Comparison of ENCODE assay signal across 1 cellular context in the genomic region with DNA sequence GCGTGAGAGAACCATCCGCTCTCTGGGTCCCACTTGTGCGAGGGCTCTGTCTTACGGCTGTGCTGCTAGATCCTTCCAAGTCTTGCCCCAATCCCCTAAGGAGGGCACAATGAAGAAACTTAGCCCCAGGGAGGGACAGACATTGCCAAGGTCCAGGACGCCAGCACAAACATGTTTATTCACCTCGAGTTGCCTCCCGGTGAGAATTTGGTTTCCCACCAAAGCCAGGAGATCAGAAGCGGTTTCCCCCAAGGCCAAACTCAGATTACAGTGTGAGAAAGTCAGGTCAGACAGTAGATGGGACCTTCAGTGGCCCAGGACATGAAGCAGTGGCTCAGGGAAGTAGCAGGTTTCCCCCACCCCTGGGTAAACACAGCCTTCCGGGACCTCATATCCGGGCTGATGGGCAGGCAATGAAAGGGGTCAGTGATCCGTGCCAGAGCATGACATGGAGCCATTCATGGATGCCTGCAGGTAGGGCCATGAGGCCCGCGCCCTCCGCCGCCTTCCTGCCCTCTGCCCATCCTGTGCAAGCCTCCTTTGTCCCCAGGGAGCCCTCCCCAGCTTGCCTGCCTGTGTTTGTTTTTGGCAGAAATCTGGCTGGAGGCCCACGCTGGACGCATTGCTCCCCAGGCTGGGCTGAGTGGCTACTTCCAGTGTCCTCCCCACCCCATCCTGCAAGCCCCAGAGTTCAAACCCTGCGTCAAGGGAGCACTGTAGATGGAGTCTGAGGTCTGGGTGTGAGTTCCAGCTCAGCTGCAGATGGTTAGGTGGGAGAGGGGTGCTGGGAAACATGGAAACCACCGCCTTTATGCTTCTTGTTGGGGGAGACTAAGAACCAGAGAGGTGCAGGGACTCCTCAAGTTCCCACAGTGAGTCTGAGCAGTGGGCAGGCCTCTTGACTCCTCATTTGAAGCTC.
TF ChIP-seq lines count a peak whose summit lies in the region.

No MANE protein-coding gene starts in this region.

TF ChIP-seq in HepG2, 621 proteins besides CTCF, POLR2A, EP300 and RAD21 (continued from another document and continues in another):
- TF ChIP-seq, protein P1, sequence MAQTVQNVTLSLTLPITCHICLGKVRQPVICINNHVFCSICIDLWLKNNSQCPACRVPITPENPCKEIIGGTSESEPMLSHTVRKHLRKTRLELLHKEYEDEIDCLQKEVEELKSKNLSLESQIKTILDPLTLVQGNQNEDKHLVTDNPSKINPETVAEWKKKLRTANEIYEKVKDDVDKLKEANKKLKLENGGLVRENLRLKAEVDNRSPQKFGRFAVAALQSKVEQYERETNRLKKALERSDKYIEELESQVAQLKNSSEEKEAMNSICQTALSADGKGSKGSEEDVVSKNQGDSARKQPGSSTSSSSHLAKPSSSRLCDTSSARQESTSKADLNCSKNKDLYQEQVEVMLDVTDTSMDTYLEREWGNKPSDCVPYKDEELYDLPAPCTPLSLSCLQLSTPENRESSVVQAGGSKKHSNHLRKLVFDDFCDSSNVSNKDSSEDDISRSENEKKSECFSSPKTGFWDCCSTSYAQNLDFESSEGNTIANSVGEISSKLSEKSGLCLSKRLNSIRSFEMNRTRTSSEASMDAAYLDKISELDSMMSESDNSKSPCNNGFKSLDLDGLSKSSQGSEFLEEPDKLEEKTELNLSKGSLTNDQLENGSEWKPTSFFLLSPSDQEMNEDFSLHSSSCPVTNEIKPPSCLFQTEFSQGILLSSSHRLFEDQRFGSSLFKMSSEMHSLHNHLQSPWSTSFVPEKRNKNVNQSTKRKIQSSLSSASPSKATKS (CRISPR knock-in tag; IDR thresholded peaks at IDR 0.05), result peak; percentile 95; the same call in 1 of the 2 replicates
- TF ChIP-seq ARNT2 (CRISPR knock-in tag; IDR thresholded peaks at IDR 0.05; ENCODE audit: low read depth) (peak; percentile 73; the same call in 1 of the 2 replicates), HDAC1 (CRISPR knock-in tag; IDR thresholded peaks at IDR 0.05) (peak; percentile 98), REPIN1 (CRISPR knock-in tag; IDR thresholded peaks at IDR 0.05; ENCODE audit: borderline replicate concordance, low read depth) (peak; percentile 75; the same call in 1 of the 2 replicates), PAWR (CRISPR knock-in tag; IDR thresholded peaks at IDR 0.05; ENCODE audit: borderline replicate concordance) (peak; percentile 99; the same call in 1 of the 2 replicates), CBX2 (IDR thresholded peaks at IDR 0.05; ENCODE audit: low read depth, low read length) (no peak), CBX2 (CRISPR knock-in tag; IDR thresholded peaks at IDR 0.05; ENCODE audit: low read depth) (no peak), ZFAT (CRISPR knock-in tag; conservative IDR thresholded peaks at IDR 0.05) (no peak), RFXANK (CRISPR knock-in tag; IDR thresholded peaks at IDR 0.05) (peak; percentile 79; the same call in 1 of the 2 replicates), ZNF75D (CRISPR knock-in tag; IDR thresholded peaks at IDR 0.05; ENCODE audit: borderline replicate concordance) (no peak), CEBPG (CRISPR knock-in tag; IDR thresholded peaks at IDR 0.05) (peak; percentile 71; the same call in 1 of the 2 replicates), ZNF329 (CRISPR knock-in tag; IDR thresholded peaks at IDR 0.05; ENCODE audit: low read depth) (0 out of 2 replicates have a peak, but pooled peaks have one; percentile 42), MTF2 (CRISPR knock-in tag; IDR thresholded peaks at IDR 0.05; ENCODE audit: borderline replicate concordance) (0 out of 2 replicates have a peak, but pooled peaks have one; percentile 82), ZNF839 (CRISPR knock-in tag; IDR thresholded peaks at IDR 0.05; ENCODE audit: borderline replicate concordance) (peak; percentile 76; the same call in 1 of the 2 replicates), ELF3 (CRISPR knock-in tag; IDR thresholded peaks at IDR 0.05) (peak; percentile 100), KDM4B (CRISPR knock-in tag; IDR thresholded peaks at IDR 0.05) (peak; percentile 96)
- TF ChIP-seq, protein P2, sequence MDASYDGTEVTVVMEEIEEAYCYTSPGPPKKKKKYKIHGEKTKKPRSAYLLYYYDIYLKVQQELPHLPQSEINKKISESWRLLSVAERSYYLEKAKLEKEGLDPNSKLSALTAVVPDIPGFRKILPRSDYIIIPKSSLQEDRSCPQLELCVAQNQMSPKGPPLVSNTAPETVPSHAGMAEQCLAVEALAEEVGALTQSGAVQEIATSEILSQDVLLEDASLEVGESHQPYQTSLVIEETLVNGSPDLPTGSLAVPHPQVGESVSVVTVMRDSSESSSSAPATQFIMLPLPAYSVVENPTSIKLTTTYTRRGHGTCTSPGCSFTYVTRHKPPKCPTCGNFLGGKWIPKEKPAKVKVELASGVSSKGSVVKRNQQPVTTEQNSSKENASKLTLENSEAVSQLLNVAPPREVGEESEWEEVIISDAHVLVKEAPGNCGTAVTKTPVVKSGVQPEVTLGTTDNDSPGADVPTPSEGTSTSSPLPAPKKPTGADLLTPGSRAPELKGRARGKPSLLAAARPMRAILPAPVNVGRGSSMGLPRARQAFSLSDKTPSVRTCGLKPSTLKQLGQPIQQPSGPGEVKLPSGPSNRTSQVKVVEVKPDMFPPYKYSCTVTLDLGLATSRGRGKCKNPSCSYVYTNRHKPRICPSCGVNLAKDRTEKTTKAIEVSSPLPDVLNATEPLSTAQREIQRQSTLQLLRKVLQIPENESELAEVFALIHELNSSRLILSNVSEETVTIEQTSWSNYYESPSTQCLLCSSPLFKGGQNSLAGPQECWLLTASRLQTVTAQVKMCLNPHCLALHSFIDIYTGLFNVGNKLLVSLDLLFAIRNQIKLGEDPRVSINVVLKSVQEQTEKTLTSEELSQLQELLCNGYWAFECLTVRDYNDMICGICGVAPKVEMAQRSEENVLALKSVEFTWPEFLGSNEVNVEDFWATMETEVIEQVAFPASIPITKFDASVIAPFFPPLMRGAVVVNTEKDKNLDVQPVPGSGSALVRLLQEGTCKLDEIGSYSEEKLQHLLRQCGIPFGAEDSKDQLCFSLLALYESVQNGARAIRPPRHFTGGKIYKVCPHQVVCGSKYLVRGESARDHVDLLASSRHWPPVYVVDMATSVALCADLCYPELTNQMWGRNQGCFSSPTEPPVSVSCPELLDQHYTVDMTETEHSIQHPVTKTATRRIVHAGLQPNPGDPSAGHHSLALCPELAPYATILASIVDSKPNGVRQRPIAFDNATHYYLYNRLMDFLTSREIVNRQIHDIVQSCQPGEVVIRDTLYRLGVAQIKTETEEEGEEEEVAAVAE (CRISPR knock-in tag; IDR thresholded peaks at IDR 0.05; ENCODE audit: borderline replicate concordance), result peak; percentile 93; the same call in 1 of the 2 replicates
- TF ChIP-seq, protein P3, sequence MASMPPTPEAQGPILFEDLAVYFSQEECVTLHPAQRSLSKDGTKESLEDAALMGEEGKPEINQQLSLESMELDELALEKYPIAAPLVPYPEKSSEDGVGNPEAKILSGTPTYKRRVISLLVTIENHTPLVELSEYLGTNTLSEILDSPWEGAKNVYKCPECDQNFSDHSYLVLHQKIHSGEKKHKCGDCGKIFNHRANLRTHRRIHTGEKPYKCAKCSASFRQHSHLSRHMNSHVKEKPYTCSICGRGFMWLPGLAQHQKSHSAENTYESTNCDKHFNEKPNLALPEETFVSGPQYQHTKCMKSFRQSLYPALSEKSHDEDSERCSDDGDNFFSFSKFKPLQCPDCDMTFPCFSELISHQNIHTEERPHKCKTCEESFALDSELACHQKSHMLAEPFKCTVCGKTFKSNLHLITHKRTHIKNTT (CRISPR knock-in tag; IDR thresholded peaks at IDR 0.05), result no peak
- TF ChIP-seq, protein P4, sequence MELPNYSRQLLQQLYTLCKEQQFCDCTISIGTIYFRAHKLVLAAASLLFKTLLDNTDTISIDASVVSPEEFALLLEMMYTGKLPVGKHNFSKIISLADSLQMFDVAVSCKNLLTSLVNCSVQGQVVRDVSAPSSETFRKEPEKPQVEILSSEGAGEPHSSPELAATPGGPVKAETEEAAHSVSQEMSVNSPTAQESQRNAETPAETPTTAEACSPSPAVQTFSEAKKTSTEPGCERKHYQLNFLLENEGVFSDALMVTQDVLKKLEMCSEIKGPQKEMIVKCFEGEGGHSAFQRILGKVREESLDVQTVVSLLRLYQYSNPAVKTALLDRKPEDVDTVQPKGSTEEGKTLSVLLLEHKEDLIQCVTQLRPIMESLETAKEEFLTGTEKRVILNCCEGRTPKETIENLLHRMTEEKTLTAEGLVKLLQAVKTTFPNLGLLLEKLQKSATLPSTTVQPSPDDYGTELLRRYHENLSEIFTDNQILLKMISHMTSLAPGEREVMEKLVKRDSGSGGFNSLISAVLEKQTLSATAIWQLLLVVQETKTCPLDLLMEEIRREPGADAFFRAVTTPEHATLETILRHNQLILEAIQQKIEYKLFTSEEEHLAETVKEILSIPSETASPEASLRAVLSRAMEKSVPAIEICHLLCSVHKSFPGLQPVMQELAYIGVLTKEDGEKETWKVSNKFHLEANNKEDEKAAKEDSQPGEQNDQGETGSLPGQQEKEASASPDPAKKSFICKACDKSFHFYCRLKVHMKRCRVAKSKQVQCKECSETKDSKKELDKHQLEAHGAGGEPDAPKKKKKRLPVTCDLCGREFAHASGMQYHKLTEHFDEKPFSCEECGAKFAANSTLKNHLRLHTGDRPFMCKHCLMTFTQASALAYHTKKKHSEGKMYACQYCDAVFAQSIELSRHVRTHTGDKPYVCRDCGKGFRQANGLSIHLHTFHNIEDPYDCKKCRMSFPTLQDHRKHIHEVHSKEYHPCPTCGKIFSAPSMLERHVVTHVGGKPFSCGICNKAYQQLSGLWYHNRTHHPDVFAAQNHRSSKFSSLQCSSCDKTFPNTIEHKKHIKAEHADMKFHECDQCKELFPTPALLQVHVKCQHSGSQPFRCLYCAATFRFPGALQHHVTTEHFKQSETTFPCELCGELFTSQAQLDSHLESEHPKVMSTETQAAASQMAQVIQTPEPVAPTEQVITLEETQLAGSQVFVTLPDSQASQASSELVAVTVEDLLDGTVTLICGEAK (IDR thresholded peaks at IDR 0.05), result no peak
- TF ChIP-seq, protein P4 (CRISPR knock-in tag; IDR thresholded peaks at IDR 0.05), result peak; percentile 75; the same call in 1 of the 2 replicates
- TF ChIP-seq, protein P5, sequence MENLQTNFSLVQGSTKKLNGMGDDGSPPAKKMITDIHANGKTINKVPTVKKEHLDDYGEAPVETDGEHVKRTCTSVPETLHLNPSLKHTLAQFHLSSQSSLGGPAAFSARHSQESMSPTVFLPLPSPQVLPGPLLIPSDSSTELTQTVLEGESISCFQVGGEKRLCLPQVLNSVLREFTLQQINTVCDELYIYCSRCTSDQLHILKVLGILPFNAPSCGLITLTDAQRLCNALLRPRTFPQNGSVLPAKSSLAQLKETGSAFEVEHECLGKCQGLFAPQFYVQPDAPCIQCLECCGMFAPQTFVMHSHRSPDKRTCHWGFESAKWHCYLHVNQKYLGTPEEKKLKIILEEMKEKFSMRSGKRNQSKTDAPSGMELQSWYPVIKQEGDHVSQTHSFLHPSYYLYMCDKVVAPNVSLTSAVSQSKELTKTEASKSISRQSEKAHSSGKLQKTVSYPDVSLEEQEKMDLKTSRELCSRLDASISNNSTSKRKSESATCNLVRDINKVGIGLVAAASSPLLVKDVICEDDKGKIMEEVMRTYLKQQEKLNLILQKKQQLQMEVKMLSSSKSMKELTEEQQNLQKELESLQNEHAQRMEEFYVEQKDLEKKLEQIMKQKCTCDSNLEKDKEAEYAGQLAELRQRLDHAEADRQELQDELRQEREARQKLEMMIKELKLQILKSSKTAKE (CRISPR knock-in tag; IDR thresholded peaks at IDR 0.05; ENCODE audit: borderline replicate concordance), result peak; percentile 99
- TF ChIP-seq, protein P6, sequence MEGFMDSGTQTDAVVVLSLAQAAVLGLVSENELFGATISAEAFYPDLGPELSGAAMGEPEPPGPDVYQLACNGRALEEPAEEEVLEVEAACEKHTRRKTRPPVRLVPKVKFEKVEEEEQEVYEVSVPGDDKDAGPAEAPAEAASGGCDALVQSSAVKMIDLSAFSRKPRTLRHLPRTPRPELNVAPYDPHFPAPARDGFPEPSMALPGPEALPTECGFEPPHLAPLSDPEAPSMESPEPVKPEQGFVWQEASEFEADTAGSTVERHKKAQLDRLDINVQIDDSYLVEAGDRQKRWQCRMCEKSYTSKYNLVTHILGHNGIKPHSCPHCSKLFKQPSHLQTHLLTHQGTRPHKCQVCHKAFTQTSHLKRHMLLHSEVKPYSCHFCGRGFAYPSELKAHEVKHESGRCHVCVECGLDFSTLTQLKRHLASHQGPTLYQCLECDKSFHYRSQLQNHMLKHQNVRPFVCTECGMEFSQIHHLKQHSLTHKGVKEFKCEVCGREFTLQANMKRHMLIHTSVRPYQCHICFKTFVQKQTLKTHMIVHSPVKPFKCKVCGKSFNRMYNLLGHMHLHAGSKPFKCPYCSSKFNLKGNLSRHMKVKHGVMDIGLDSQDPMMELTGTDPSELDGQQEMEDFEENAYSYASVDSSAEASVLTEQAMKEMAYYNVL (CRISPR knock-in tag; IDR thresholded peaks at IDR 0.05; ENCODE audit: borderline replicate concordance), result peak; percentile 92; the same call in 1 of the 2 replicates
